In genomic region chr19:19134687-19135158, GRCh38 we compare ENCODE assay signal across 11 cellular contexts. TPM values are rescaled to one million over a fixed set of nuclear protein-coding genes. Genes with fewer than 3 reads are reported as not detected.
A peak's percentile ranks its signal among the peaks of the same experiment; 100 is the strongest.
DNase-seq lines count a peak whose midpoint lies in the region; ATAC-seq lines count a peak whose summit lies in the region.
"Had no signal": no experiment of that assay in that cellular context is flagged by ENCODE, and none has a peak within 500 bp of the region (broad histone marks: within the 10 kb centered on the region; RNA-seq: fewer than 3 reads in every experiment).

No MANE protein-coding gene starts in this region.

- no peaks in the 10 kb centered on the region for H3K27me3 Mint-ChIP-seq in CD4-positive, alpha-beta memory T cell
- H3K27me3 Mint-ChIP-seq in naive B cell: no peaks in the 10 kb centered on the region

- no peak overlapping the region for H3K4me3 ChIP-seq in CD4-positive, alpha-beta memory T cell (ENCODE audit: low read length in 2 of 2)
- H3K4me3 ChIP-seq in SJCRH30: no peak overlapping the region

- H3K4me3 Mint-ChIP-seq in CD4-positive, alpha-beta memory T cell: peak overlapping the region in 1 of 8 donors; percentile 21
- H3K4me3 Mint-ChIP-seq in naive B cell: peak overlapping the region in 3 of 8 donors; percentile 28 to 53 (median 41)

- intact Hi-C loops in CD4-positive, alpha-beta memory T cell (cut with micrococcal nuclease): loop anchor here (5.0 kb wide), 2 partner anchors 58 to 188 kb away; partner anchors contain the start of genes BORCS8, MAU2, RFXANK and SUGP1

- H3K9me3 Mint-ChIP-seq in CD4-positive, alpha-beta memory T cell: peaks cover 0 to 11% (median 2%) of the 10 kb centered on the region in 8 donors
- peaks cover 0 to 5% (median 2%) of the 10 kb centered on the region in 7 donors for H3K9me3 Mint-ChIP-seq in naive B cell

- H3K4me1 ChIP-seq in CD4-positive, alpha-beta memory T cell (ENCODE audit: insufficient read depth, low read length): peaks cover 28% of the 10 kb centered on the region
- no peaks in the 10 kb centered on the region for H3K4me1 ChIP-seq in SJCRH30

- H3K27ac ChIP-seq in CD4-positive, alpha-beta memory T cell (ENCODE audit: low read depth, low read length): no peak overlapping the region
- H3K27ac ChIP-seq in SJCRH30: no peak overlapping the region

- CTCF ChIA-PET in CD4-positive, alpha-beta memory T cell (lab: Charles Lee; ENCODE audit: partially characterized antibody): interaction anchor here (0.9 to 2.8 kb wide), 3 partner anchors 11 to 80 kb away, joined by 5 to 11 read pairs (median 6); no protein-coding TSS in a partner anchor

- ATAC-seq in naive B cell (ENCODE audit: low read depth in 2 of 2) (peak; percentile 26 to 42), GM21390 (IDR thresholded peaks at IDR 0.05; ENCODE audit: unreplicated experiment) (no peak)

- H3K4me1 Mint-ChIP-seq in CD4-positive, alpha-beta memory T cell: peaks cover 10 to 29% (median 21%) of the 10 kb centered on the region in 4 donors
- H3K4me1 Mint-ChIP-seq in naive B cell: peaks cover 27 to 32% (median 32%) of the 10 kb centered on the region in 3 donors

- POLR2A ChIA-PET in CD4-positive, alpha-beta memory T cell (lab: Charles Lee; ENCODE audit: partially characterized antibody): interaction anchor here (1.1 kb wide), 1 partner anchor 11 kb away, joined by 3 read pairs; no protein-coding TSS in a partner anchor

- H3K36me3 Mint-ChIP-seq in CD4-positive, alpha-beta memory T cell: peaks cover 5 to 11% of the 10 kb centered on the region in 2 donors
- no peaks in the 10 kb centered on the region for H3K36me3 Mint-ChIP-seq in naive B cell

- H3K9me3 ChIP-seq in CD4-positive, alpha-beta memory T cell (ENCODE audit: control insufficient read depth in 1 of 2, low read length in 2 of 2): peaks cover 0 to 4% of the 10 kb centered on the region in 2 donors
- peaks cover 3% of the 10 kb centered on the region for H3K9me3 ChIP-seq in SJCRH30 (replicated peaks)

- no peaks in the 10 kb centered on the region for H3K36me3 ChIP-seq in CD4-positive, alpha-beta memory T cell (ENCODE audit: insufficient read depth, low read length)
- no peaks in the 10 kb centered on the region for H3K36me3 ChIP-seq in SJCRH30

- H3K27ac Mint-ChIP-seq in CD4-positive, alpha-beta memory T cell: no peak overlapping the region
- no peak overlapping the region for H3K27ac Mint-ChIP-seq in naive B cell

- peak in 4 of 5 donors; percentile 24 to 33 (median 32) for DNase-seq in CD4-positive, alpha-beta memory T cell
- DNase-seq in NCI-H1092 (lab: John Stamatoyannopoulos, UW) (peak; percentile 22), naive B cell (peak; percentile 44), NOMO-1 treated with DMSO at 0.1 percent for 48 hours (lab: John Stamatoyannopoulos, UW; ENCODE audit: unreplicated experiment) (no peak), SJCRH30 (no peak), DMS79 (lab: John Stamatoyannopoulos, UW) (no peak)
- DNase-seq in activated effector memory CD4-positive, alpha-beta T cell treated with Interleukin-2 at 50 U/mL for 16 hours: peak; percentile 15
- DNase-seq: EL, hippocampal formation, OCI-M1 had no signal

- no peaks in the 10 kb centered on the region for H3K27me3 ChIP-seq in CD4-positive, alpha-beta memory T cell (ENCODE audit: insufficient read depth, low read length)
- no peaks in the 10 kb centered on the region for H3K27me3 ChIP-seq in SJCRH30

RNA-seq across cellular contexts. Expression of gene TMEM161A, which starts 3.6 kb away (rescaled TPM):
- 10 to 100 TPM; 22.5 to 25.1 TPM for total RNA-seq in CD4-positive, alpha-beta memory T cell
- 10 to 100 TPM; 17.0 to 31.2 TPM for polyA plus RNA-seq in CD4-positive, alpha-beta memory T cell
- 10 to 100 TPM; 15.0 to 22.9 (median 18.3) TPM for polyA plus RNA-seq in naive B cell (ENCODE audit: low read depth in 6 of 6)
- 23.3 and 23.4 TPM in 2 replicates for total RNA-seq in SJCRH30 (2014; rRNA removed; shearing (Covaris generic))

RNA-seq across cellular contexts. Expression of gene MEF2B, which starts 35.3 kb away (rescaled TPM):
- total RNA-seq in CD4-positive, alpha-beta memory T cell: 1 to 10 TPM; 3.1 to 5.2 TPM
- under 1 TPM in 1 of 2 donors, not detected in 1; 0.71 TPM for polyA plus RNA-seq in CD4-positive, alpha-beta memory T cell
- 1 to 10 TPM in 1 of 6 donors, under 1 TPM in 3, not detected in 2; 0.19 to 1.4 (median 0.38) TPM for polyA plus RNA-seq in naive B cell (ENCODE audit: low read depth in 6 of 6)
- total RNA-seq in SJCRH30 (2014; rRNA removed; shearing (Covaris generic)): not detected in 2 replicates

RNA-seq across cellular contexts. Expression of gene BORCS8, which starts 57.2 kb away (rescaled TPM):
- total RNA-seq in CD4-positive, alpha-beta memory T cell: 10 to 100 TPM; 36.0 to 41.2 TPM
- 10 to 100 TPM; 24.4 to 29.2 TPM for polyA plus RNA-seq in CD4-positive, alpha-beta memory T cell
- polyA plus RNA-seq in naive B cell (ENCODE audit: low read depth in 6 of 6): 10 to 100 TPM; 26.2 to 31.6 (median 28.2) TPM
- 24.9 and 26.3 TPM in 2 replicates for total RNA-seq in SJCRH30 (2014; rRNA removed; shearing (Covaris generic))

RNA-seq across cellular contexts. Expression of gene RFXANK, which starts 57.3 kb away (rescaled TPM):
- total RNA-seq in CD4-positive, alpha-beta memory T cell: 10 to 100 TPM; 69.5 to 77.2 TPM
- polyA plus RNA-seq in CD4-positive, alpha-beta memory T cell: 10 to 100 TPM; 67.6 to 81.4 TPM
- 100 to 1,000 TPM in 1 of 6 donors, 10 to 100 TPM in 5; 74.7 to 141 (median 85.8) TPM for polyA plus RNA-seq in naive B cell (ENCODE audit: low read depth in 6 of 6)
- total RNA-seq in SJCRH30 (2014; rRNA removed; shearing (Covaris generic)): 52.5 and 64.2 TPM in 2 replicates

Comparison
In these comparisons a context has a peak if more than half of its experiments do, and no peak if none do; other contexts are left out.
1. DNase-seq: peak in CD4-positive, alpha-beta memory T cell (4 of 5), NCI-H1092 (single experiment), activated effector memory CD4-positive, alpha-beta T cell treated with Interleukin-2 at 50 U/mL for 16 hours (single experiment) and naive B cell (single experiment); none in NOMO-1 treated with DMSO at 0.1 percent for 48 hours (single experiment), SJCRH30 (0 of 2) and DMS79 (single experiment).